25 cellular contexts compared by ENCODE assay signal in genomic region chr11:8021920-8022319, GRCh38. TPM values are rescaled to one million over a fixed set of nuclear protein-coding genes. Genes with fewer than 3 reads are reported as not detected.
"Had no signal": no experiment of that assay in that cellular context is flagged by ENCODE, and none has a peak within 500 bp of the region (broad histone marks: within the 10 kb centered on the region; RNA-seq: fewer than 3 reads in every experiment).

No MANE protein-coding gene starts in this region.

- H3K4me3 ChIP-seq: adrenal gland had no signal

- H3K27ac Mint-ChIP-seq: activated B cell treated with CpG ODN at 0.5 μM for 24 hours; activated CD4-positive, alpha-beta T cell treated with anti-CD3 and anti-CD28 coated beads, Interleukin-2, amount 10 ng/mL, durations not matched to agents 24 days and 14 days; activated naive CD8-positive, alpha-beta T cell treated with anti-CD3 and anti-CD28 coated beads, Interleukin-2, amount 10 ng/mL, durations not matched to agents 7 days and 5 days had no signal

- H3K36me3 Mint-ChIP-seq: activated naive CD8-positive, alpha-beta T cell treated with anti-CD3 and anti-CD28 coated beads, Interleukin-2, amount 10 ng/mL, durations not matched to agents 7 days and 5 days; IgD-negative memory B cell had no signal

- H3K27me3 ChIP-seq: adrenal gland had no signal

- H3K36me3 ChIP-seq: adrenal gland had no signal

- H3K9me3 Mint-ChIP-seq: activated B cell treated with CpG ODN at 0.5 μM for 24 hours; activated CD4-positive, alpha-beta T cell treated with anti-CD3 and anti-CD28 coated beads, Interleukin-2, amount 10 ng/mL, durations not matched to agents 24 days and 14 days; activated naive CD8-positive, alpha-beta T cell treated with anti-CD3 and anti-CD28 coated beads, Interleukin-2, amount 10 ng/mL, durations not matched to agents 7 days and 5 days; IgD-negative memory B cell had no signal

- DNase-seq: activated B cell treated with CpG ODN at 0.5 μM for 24 hours; activated CD4-positive, alpha-beta T cell treated with anti-CD3 and anti-CD28 coated beads for 1 hour; activated CD4-positive, alpha-beta T cell treated with anti-CD3 and anti-CD28 coated beads, Interleukin-2, amount 10 ng/mL, durations not matched to agents 24 days and 14 days; activated CD4-positive, alpha-beta T cell treated with anti-CD3 and anti-CD28 coated beads, Interleukin-2, amount 50 U/mL, for 48 hours; activated naive CD4-positive, alpha-beta T cell treated with anti-CD3 and anti-CD28 coated beads, Interleukin-2, amount 50 U/mL, for 16 hours; activated naive CD8-positive, alpha-beta T cell treated with anti-CD3 and anti-CD28 coated beads, Interleukin-2, amount 10 ng/mL, durations not matched to agents 7 days and 5 days; activated T-cell treated with anti-CD3 and anti-CD28 coated beads for 4 hours; aorta; KG1; NCI-H1048; NCI-H146; NCI-H187 treated with DMSO at 0.1 percent for 48 hours; NCI-H2081 treated with DMSO at 0.1 percent for 48 hours; NCI-H2171; NCI-H2227 treated with DMSO at 0.1 percent for 48 hours; NCI-H526; NCI-H82; SIG-M5; T-helper 2 cell; T1000 had no signal

- H3K9me3 ChIP-seq: adrenal gland had no signal

- H3K27ac ChIP-seq: adrenal gland had no signal

- H3K4me3 Mint-ChIP-seq: activated B cell treated with CpG ODN at 0.5 μM for 24 hours; activated CD4-positive, alpha-beta T cell treated with anti-CD3 and anti-CD28 coated beads, Interleukin-2, amount 10 ng/mL, durations not matched to agents 24 days and 14 days; activated naive CD8-positive, alpha-beta T cell treated with anti-CD3 and anti-CD28 coated beads, Interleukin-2, amount 10 ng/mL, durations not matched to agents 7 days and 5 days had no signal

RNA-seq across cellular contexts. Expression of gene NLRP10, which starts 56.7 kb away (rescaled TPM):
- total RNA-seq: activated B cell treated with CpG ODN at 0.5 μM for 24 hours; activated CD4-positive, alpha-beta T cell treated with anti-CD3 and anti-CD28 coated beads, Interleukin-2, amount 10 ng/mL, durations not matched to agents 24 days and 14 days; activated naive CD8-positive, alpha-beta T cell treated with anti-CD3 and anti-CD28 coated beads, Interleukin-2, amount 10 ng/mL, durations not matched to agents 7 days and 5 days; adrenal gland; aorta; NCI-H460; OCI-LY7; RPMI7951 had no signal

RNA-seq across cellular contexts. Expression of gene TUB, which starts 59.1 kb away (rescaled TPM):
- total RNA-seq: activated B cell treated with CpG ODN at 0.5 μM for 24 hours, OCI-LY7 had no signal
